ENCODE assay signal across 32 cellular contexts in the genomic region with DNA sequence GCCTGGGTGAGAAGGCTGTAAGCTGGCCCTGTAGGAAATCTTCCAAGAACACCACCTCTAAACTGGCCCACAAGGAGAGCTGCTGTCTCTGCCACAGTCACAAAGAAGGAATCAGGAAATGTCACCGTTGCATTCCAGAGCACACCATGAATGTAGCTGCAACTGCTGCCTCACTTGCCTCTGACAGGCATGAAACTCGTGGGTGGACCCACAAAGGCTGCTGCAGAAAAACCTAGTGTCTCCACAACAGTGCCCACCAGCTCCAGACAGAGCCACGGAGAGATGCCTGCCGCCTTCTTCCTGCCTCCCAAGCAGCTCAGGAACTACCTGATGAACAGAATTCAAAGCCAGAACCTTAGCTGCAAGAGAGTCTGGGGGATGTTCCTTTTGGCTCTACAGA. TPM values are rescaled to one million over a fixed set of nuclear protein-coding genes. Genes with fewer than 3 reads are reported as not detected.
DNase-seq lines count a peak whose midpoint lies in the region; ATAC-seq, FAIRE-seq and TF ChIP-seq lines count a peak whose summit lies in the region.
"Had no signal": no experiment of that assay in that cellular context is flagged by ENCODE, and none has a peak within 500 bp of the region (broad histone marks: within the 10 kb centered on the region; RNA-seq: fewer than 3 reads in every experiment).

No MANE protein-coding gene starts in this region.

- no peak overlapping the region for H3K9ac ChIP-seq in astrocyte (ENCODE audit: low read length)

- H3K36me3 ChIP-seq in astrocyte (ENCODE audit: insufficient read depth, low read length): no peaks in the 10 kb centered on the region
- H3K36me3 ChIP-seq: brain microvascular endothelial cell, colonic mucosa, esophagus muscularis mucosa, gastrocnemius medialis had no signal

- peak overlapping the region; percentile 29 for H3K4me2 ChIP-seq in astrocyte (ENCODE audit: low read length)
- H3K4me2 ChIP-seq: GM23338 had no signal

- H3K4me3 Mint-ChIP-seq in natural killer cell treated with Interleukin-12 subunit alpha and Interleukin-12 subunit beta and Interleukin-15 and Interleukin-18, amount 100 ng/mL, for 72 hours: no peak overlapping the region
- H3K4me3 Mint-ChIP-seq in natural killer cell (no peak overlapping the region), astrocyte (ENCODE audit: unreplicated experiment) (no peak overlapping the region)
- H3K4me3 Mint-ChIP-seq: activated CD8-positive, alpha-beta T cell treated with anti-CD3 and anti-CD28 coated beads for 36 hours; activated naive CD8-positive, alpha-beta T cell treated with anti-CD3 and anti-CD28 coated beads, Interleukin-2, amount 50 U/mL, for 24 hours; GM23338; immature natural killer cell; nephron progenitor cell had no signal

- no peak overlapping the region for H2AFZ ChIP-seq in astrocyte (ENCODE audit: low read depth, low read length)
- H2AFZ ChIP-seq: GM23338 had no signal

- no peak for FAIRE-seq in astrocyte (lab: Jason Lieb, UNC)
- FAIRE-seq: A204.1, TTC549 had no signal

- POLR2A ChIA-PET in GM10248 (lab: Yijun Ruan, JAX): no interaction called here

- CTCF ChIA-PET in GM10248 (lab: Yijun Ruan, JAX): no interaction called here

- H3K9me3 Mint-ChIP-seq in natural killer cell treated with Interleukin-12 subunit alpha and Interleukin-12 subunit beta and Interleukin-15 and Interleukin-18, amount 100 ng/mL, for 72 hours: no peaks in the 10 kb centered on the region
- H3K9me3 Mint-ChIP-seq in natural killer cell (no peaks in the 10 kb centered on the region), astrocyte (ENCODE audit: unreplicated experiment) (no peaks in the 10 kb centered on the region)
- H3K9me3 Mint-ChIP-seq: activated CD8-positive, alpha-beta T cell treated with anti-CD3 and anti-CD28 coated beads for 36 hours; activated naive CD8-positive, alpha-beta T cell treated with anti-CD3 and anti-CD28 coated beads, Interleukin-2, amount 50 U/mL, for 24 hours; GM23338; immature natural killer cell; nephron progenitor cell had no signal

- peaks cover 7% of the 10 kb centered on the region in 2 donors for H3K4me1 Mint-ChIP-seq in natural killer cell treated with Interleukin-12 subunit alpha and Interleukin-12 subunit beta and Interleukin-15 and Interleukin-18, amount 100 ng/mL, for 72 hours (ENCODE audit: low read depth in 2 of 2)
- H3K4me1 Mint-ChIP-seq in natural killer cell (peaks cover 10 to 14% of the 10 kb centered on the region in 2 donors), astrocyte (ENCODE audit: low read depth, unreplicated experiment) (peaks cover 13% of the 10 kb centered on the region)

- H3K4me1 ChIP-seq in astrocyte (ENCODE audit: insufficient read depth, low read length): peaks cover 2% of the 10 kb centered on the region
- H3K4me1 ChIP-seq: colonic mucosa had no signal

- no peaks in the 10 kb centered on the region for H3K9me3 ChIP-seq in astrocyte (ENCODE audit: insufficient read depth, low read depth, low read length)
- H3K9me3 ChIP-seq: colonic mucosa, esophagus muscularis mucosa, gastrocnemius medialis had no signal

- H3K36me3 Mint-ChIP-seq in natural killer cell treated with Interleukin-12 subunit alpha and Interleukin-12 subunit beta and Interleukin-15 and Interleukin-18, amount 100 ng/mL, for 72 hours: no peaks in the 10 kb centered on the region
- H3K36me3 Mint-ChIP-seq in natural killer cell (no peaks in the 10 kb centered on the region), astrocyte (ENCODE audit: low read depth, unreplicated experiment) (no peaks in the 10 kb centered on the region)
- H3K36me3 Mint-ChIP-seq: immature natural killer cell had no signal

- no peaks in the 10 kb centered on the region for H4K20me1 ChIP-seq in astrocyte (ENCODE audit: insufficient read depth, low read length)

- H3K27ac ChIP-seq in astrocyte (ENCODE audit: low read depth, low read length): no peak overlapping the region
- H3K27ac ChIP-seq: brain microvascular endothelial cell, colonic mucosa, esophagus muscularis mucosa, gastrocnemius medialis had no signal

- intact Hi-C loops in natural killer cell (cut with micrococcal nuclease): loop anchor here (5.0 kb wide), 2 partner anchors 131 to 486 kb away; no protein-coding TSS in a partner anchor

- H3K4me3 ChIP-seq in astrocyte (ENCODE audit: insufficient read depth, low read depth, low read length): no peak overlapping the region
- H3K4me3 ChIP-seq: colonic mucosa, esophagus muscularis mucosa, gastrocnemius medialis, GM23338 had no signal

- H3K27me3 Mint-ChIP-seq in natural killer cell treated with Interleukin-12 subunit alpha and Interleukin-12 subunit beta and Interleukin-15 and Interleukin-18, amount 100 ng/mL, for 72 hours: peaks cover 8 to 15% of the 10 kb centered on the region in 2 donors
- H3K27me3 Mint-ChIP-seq in natural killer cell (ENCODE audit: low read depth in 2 of 2) (peaks cover 12 to 23% of the 10 kb centered on the region in 2 donors), astrocyte (ENCODE audit: low read depth, unreplicated experiment) (peaks cover 10% of the 10 kb centered on the region)
- H3K27me3 Mint-ChIP-seq: activated CD8-positive, alpha-beta T cell treated with anti-CD3 and anti-CD28 coated beads for 36 hours had no signal

- H3K27me3 ChIP-seq in astrocyte (ENCODE audit: insufficient read depth, low read length): no peaks in the 10 kb centered on the region
- H3K27me3 ChIP-seq: brain microvascular endothelial cell, colonic mucosa had no signal

- DNase-seq in natural killer cell treated with Interleukin-12 subunit alpha and Interleukin-12 subunit beta and Interleukin-15 and Interleukin-18, amount 100 ng/mL, for 72 hours (ENCODE audit: low spot score): peak; percentile 3
- no peak for DNase-seq in natural killer cell
- DNase-seq in astrocyte (ENCODE audit: low read depth): peak; percentile 38
- DNase-seq in kidney glomerular epithelial cell (lab: John Stamatoyannopoulos, UW): peak; percentile 6
- no peak for DNase-seq in NCI-H1930 (lab: John Stamatoyannopoulos, UW)
- no peak for DNase-seq in GM10248 (ENCODE audit: extremely low spot score)
- DNase-seq: activated CD4-positive, CD25-positive, alpha-beta regulatory T cell treated with anti-CD3 and anti-CD28 coated beads, Interleukin-2, amount 50 U/mL, for 72 hours; activated CD8-positive, alpha-beta T cell treated with anti-CD3 and anti-CD28 coated beads for 36 hours; activated gamma-delta T cell treated with Interleukin-2 at 50 U/mL for 16 hours; activated naive CD8-positive, alpha-beta T cell treated with anti-CD3 and anti-CD28 coated beads, Interleukin-2, amount 50 U/mL, for 24 hours; brain microvascular endothelial cell; colonic mucosa; effector memory CD4-positive, alpha-beta T cell; gastrocnemius medialis; GF-D8; hippocampal formation; immature natural killer cell; NCI-H146; NCI-H524; nephron progenitor cell; NK-92 treated with Interleukin-12 subunit alpha and Interleukin-12 subunit beta, amount 100 ng/mL, for 24 hours; stimulated activated CD4-positive, alpha-beta T cell treated with anti-CD3 and anti-CD28 coated beads, Interleukin-1b, Interleukin-23, amount 100 ng/mL, for 48 hours had no signal

- H3K79me2 ChIP-seq in astrocyte (ENCODE audit: insufficient read depth, low read length): no peaks in the 10 kb centered on the region

- ATAC-seq in natural killer cell treated with Interleukin-12 subunit alpha and Interleukin-12 subunit beta and Interleukin-15 and Interleukin-18, amount 100 ng/mL, for 72 hours: no peak
- ATAC-seq in natural killer cell (no peak), GM18907 (IDR thresholded peaks at IDR 0.05; ENCODE audit: unreplicated experiment) (no peak), HG02759 (IDR thresholded peaks at IDR 0.05; ENCODE audit: unreplicated experiment) (no peak)
- ATAC-seq: activated CD8-positive, alpha-beta T cell treated with anti-CD3 and anti-CD28 coated beads for 36 hours; activated naive CD8-positive, alpha-beta T cell treated with anti-CD3 and anti-CD28 coated beads, Interleukin-2, amount 50 U/mL, for 24 hours; gastrocnemius medialis; GM23338 had no signal

- TF ChIP-seq CTCF in natural killer cell (IDR thresholded peaks at IDR 0.05): no peak
- TF ChIP-seq CTCF in astrocyte (IDR thresholded peaks at IDR 0.05; ENCODE audit: insufficient read depth, low read depth, low read length): no peak
- TF ChIP-seq CTCF in GM10248 (IDR thresholded peaks at IDR 0.05; ENCODE audit: control extremely low read depth, extremely low read depth, low read depth, missing control alignments): no peak

- H3K27ac Mint-ChIP-seq in natural killer cell treated with Interleukin-12 subunit alpha and Interleukin-12 subunit beta and Interleukin-15 and Interleukin-18, amount 100 ng/mL, for 72 hours: no peak overlapping the region
- no peak overlapping the region for H3K27ac Mint-ChIP-seq in natural killer cell
- H3K27ac Mint-ChIP-seq in astrocyte (ENCODE audit: unreplicated experiment): no peak overlapping the region
- H3K27ac Mint-ChIP-seq: activated CD8-positive, alpha-beta T cell treated with anti-CD3 and anti-CD28 coated beads for 36 hours; activated naive CD8-positive, alpha-beta T cell treated with anti-CD3 and anti-CD28 coated beads, Interleukin-2, amount 50 U/mL, for 24 hours; GM23338; immature natural killer cell; nephron progenitor cell; progenitor cell of endocrine pancreas had no signal

RNA-seq across cellular contexts. Expression of a gene that starts 10.5 kb away (rescaled TPM):
- under 1 TPM in 1 of 2 donors, not detected in 1; 0.47 TPM for total RNA-seq in natural killer cell treated with Interleukin-12 subunit alpha and Interleukin-12 subunit beta and Interleukin-15 and Interleukin-18, amount 100 ng/mL, for 72 hours
- total RNA-seq in natural killer cell (under 1 TPM in 1 of 3 donors, not detected in 2; 0.45 TPM), astrocyte (1.2 and 1.3 TPM in 2 replicates)
- total RNA-seq: colonic mucosa, esophagus muscularis mucosa, gastrocnemius medialis, SK-MEL-5, skeletal muscle tissue had no signal

RNA-seq across cellular contexts. Expression of a gene that starts 21.3 kb away (rescaled TPM):
- 100 to 1,000 TPM; 333 to 668 TPM for total RNA-seq in natural killer cell treated with Interleukin-12 subunit alpha and Interleukin-12 subunit beta and Interleukin-15 and Interleukin-18, amount 100 ng/mL, for 72 hours
- total RNA-seq in natural killer cell (100 to 1,000 TPM; 463 to 946 (median 562) TPM), astrocyte (57.9 and 83.0 TPM in 2 replicates)
- total RNA-seq: HT1080 had no signal

RNA-seq across cellular contexts. Expression of a gene that starts 47.6 kb away (rescaled TPM):
- 1 to 10 TPM; 5.2 to 7.2 TPM for total RNA-seq in natural killer cell treated with Interleukin-12 subunit alpha and Interleukin-12 subunit beta and Interleukin-15 and Interleukin-18, amount 100 ng/mL, for 72 hours
- total RNA-seq in natural killer cell: 1 to 10 TPM; 7.8 to 8.6 (median 8.5) TPM
- total RNA-seq in astrocyte: 0.65 and 2.0 TPM in 2 replicates

Comparison
In these comparisons a context has a peak if more than half of its experiments do, and no peak if none do; other contexts are left out.
1. DNase-seq: peak in natural killer cell treated with Interleukin-12 subunit alpha and Interleukin-12 subunit beta and Interleukin-15 and Interleukin-18, amount 100 ng/mL, for 72 hours (single experiment), astrocyte (single experiment) and kidney glomerular epithelial cell (single experiment); none in natural killer cell (single experiment), NCI-H1930 (0 of 2) and GM10248 (single experiment).